Comparison of ENCODE assay signal across 1 cellular context in the genomic region with DNA sequence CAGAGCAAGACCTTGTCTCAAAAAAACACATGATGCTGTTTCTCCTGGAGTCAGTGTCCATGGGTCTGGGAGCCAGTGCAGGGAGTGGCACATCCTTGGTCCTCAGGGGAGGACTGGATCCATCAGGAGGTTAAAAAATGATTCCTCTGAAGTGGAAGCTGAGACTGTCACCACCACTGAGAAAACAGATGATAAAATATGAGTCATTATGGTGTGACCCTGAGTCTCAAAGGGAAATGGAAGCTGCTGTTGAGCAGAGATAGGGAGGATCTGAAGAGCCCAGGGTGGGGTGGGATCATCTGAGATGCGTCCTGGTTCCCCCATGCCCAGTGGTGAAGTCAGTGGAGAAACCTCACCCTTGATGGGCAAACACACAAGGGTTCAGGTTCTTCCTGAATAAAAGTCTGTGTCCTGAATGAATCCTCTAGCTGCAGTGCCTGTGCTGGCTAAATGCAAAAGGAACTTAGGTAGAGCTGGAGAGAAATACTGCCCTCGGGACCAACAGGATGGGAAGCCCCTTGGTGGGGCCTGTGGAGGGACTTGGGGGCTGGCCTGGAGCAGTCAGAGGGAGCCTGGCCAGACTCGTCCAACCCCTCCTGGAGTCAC.
TF ChIP-seq lines count a peak whose summit lies in the region.

No MANE protein-coding gene starts in this region.

TF ChIP-seq in K562, 482 proteins besides CTCF, POLR2A, EP300 and RAD21 (continued from another document and continues in another):
- TF ChIP-seq IRF2 (CRISPR knock-in tag; IDR thresholded peaks at IDR 0.05) (no peak), STAG1 (CRISPR knock-in tag; IDR thresholded peaks at IDR 0.05; ENCODE audit: borderline replicate concordance) (no peak), DIDO1 (tag; IDR thresholded peaks at IDR 0.05; ENCODE audit: low read depth) (0 out of 2 replicates have a peak, but pooled peaks have one; percentile 8), ESRRB (CRISPR knock-in tag; IDR thresholded peaks at IDR 0.05; ENCODE audit: borderline replicate concordance) (no peak), RAD51 (IDR thresholded peaks at IDR 0.05; ENCODE audit: borderline replicate concordance, low read depth) (no peak), ZEB2 (IDR thresholded peaks at IDR 0.05) (peak; percentile 96; the same call in 1 of the 2 replicates), ZNF778 (CRISPR knock-in tag; IDR thresholded peaks at IDR 0.05) (no peak), KLF1 (tag; IDR thresholded peaks at IDR 0.05) (peak; percentile 68; the same call in 1 of the 2 replicates), ZNF830 (CRISPR knock-in tag; IDR thresholded peaks at IDR 0.05) (no peak), SPI1 (IDR thresholded peaks at IDR 0.05; ENCODE audit: borderline replicate concordance, low read depth, low read length) (peak; percentile 54; the same call in 1 of the 2 replicates), EHMT2 (IDR thresholded peaks at IDR 0.05) (0 out of 2 replicates have a peak, but pooled peaks have one; percentile 48), MTA2 (IDR thresholded peaks at IDR 0.05; ENCODE audit: low read depth) (peak; percentile 93), PML (IDR thresholded peaks at IDR 0.05; ENCODE audit: low read length) (peak; percentile 92), NR2C2 (CRISPR knock-in tag; IDR thresholded peaks at IDR 0.05) (0 out of 2 replicates have a peak, but pooled peaks have one; percentile 10), NR2C2 (tag; IDR thresholded peaks at IDR 0.05) (peak; percentile 76), U2AF1 (optimal IDR thresholded peaks at IDR 0.05; ENCODE audit: low read depth, low read length) (no peak), ZNF780A (CRISPR knock-in tag; IDR thresholded peaks at IDR 0.05) (no peak), BHLHE40 (IDR thresholded peaks at IDR 0.05; ENCODE audit: low read length) (peak; percentile 66; the same call in 1 of the 2 replicates), TEAD4 (IDR thresholded peaks at IDR 0.05; ENCODE audit: low read length) (peak; percentile 96), TEAD4 (CRISPR knock-in tag; IDR thresholded peaks at IDR 0.05; ENCODE audit: borderline replicate concordance) (no peak), THRAP3 (IDR thresholded peaks at IDR 0.05; ENCODE audit: borderline replicate concordance) (no peak), ZFP30 (CRISPR knock-in tag; IDR thresholded peaks at IDR 0.05; ENCODE audit: borderline replicate concordance) (no peak), RHOXF2B (CRISPR knock-in tag; conservative IDR thresholded peaks at IDR 0.05) (no peak), SMARCC2 (IDR thresholded peaks at IDR 0.05; ENCODE audit: low read depth) (peak; percentile 99), KAT8 (IDR thresholded peaks at IDR 0.05; ENCODE audit: low read depth) (no peak), SP1 (CRISPR knock-in tag; IDR thresholded peaks at IDR 0.05) (no peak; the same call in 1 of the 2 replicates), GTF2F1 (IDR thresholded peaks at IDR 0.05; ENCODE audit: low read depth, low read length) (no peak), ZNF76 (CRISPR knock-in tag; IDR thresholded peaks at IDR 0.05; ENCODE audit: borderline replicate concordance) (no peak), MECOM (CRISPR knock-in tag; IDR thresholded peaks at IDR 0.05) (no peak; the same call in 1 of the 2 replicates), TBP (optimal IDR thresholded peaks at IDR 0.05; ENCODE audit: low read depth, low read length) (no peak), RBBP5 (IDR thresholded peaks at IDR 0.05; ENCODE audit: borderline replicate concordance, insufficient read depth, low read length, poor library complexity, severe bottlenecking) (no peak), ZNF354B (CRISPR knock-in tag; IDR thresholded peaks at IDR 0.05) (no peak), ZNF12 (CRISPR knock-in tag; IDR thresholded peaks at IDR 0.05) (no peak), TARDBP (IDR thresholded peaks at IDR 0.05) (no peak; the same call in 1 of the 2 replicates), ZNF445 (CRISPR knock-in tag; IDR thresholded peaks at IDR 0.05; ENCODE audit: low read depth) (no peak), ZNF146 (CRISPR knock-in tag; IDR thresholded peaks at IDR 0.05; ENCODE audit: unreplicated experiment) (no peak), SMAD3 (CRISPR knock-in tag; conservative IDR thresholded peaks at IDR 0.05) (peak; percentile 28; the same call in 1 of the 2 replicates), SRSF9 (IDR thresholded peaks at IDR 0.05; ENCODE audit: borderline replicate concordance, low read depth, low read length) (no peak), PRPF4 (IDR thresholded peaks at IDR 0.05; ENCODE audit: insufficient read depth, low read depth, low read length, poor library complexity, severe bottlenecking) (no peak), U2AF2 (optimal IDR thresholded peaks at IDR 0.05; ENCODE audit: low read depth, low read length) (no peak)
- TF ChIP-seq, protein P1, sequence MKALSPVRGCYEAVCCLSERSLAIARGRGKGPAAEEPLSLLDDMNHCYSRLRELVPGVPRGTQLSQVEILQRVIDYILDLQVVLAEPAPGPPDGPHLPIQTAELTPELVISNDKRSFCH (CRISPR knock-in tag; IDR thresholded peaks at IDR 0.05): no peak
- TF ChIP-seq, protein P1 (tag; IDR thresholded peaks at IDR 0.05): no peak; the same call in 1 of the 2 replicates
- TF ChIP-seq, protein P2, sequence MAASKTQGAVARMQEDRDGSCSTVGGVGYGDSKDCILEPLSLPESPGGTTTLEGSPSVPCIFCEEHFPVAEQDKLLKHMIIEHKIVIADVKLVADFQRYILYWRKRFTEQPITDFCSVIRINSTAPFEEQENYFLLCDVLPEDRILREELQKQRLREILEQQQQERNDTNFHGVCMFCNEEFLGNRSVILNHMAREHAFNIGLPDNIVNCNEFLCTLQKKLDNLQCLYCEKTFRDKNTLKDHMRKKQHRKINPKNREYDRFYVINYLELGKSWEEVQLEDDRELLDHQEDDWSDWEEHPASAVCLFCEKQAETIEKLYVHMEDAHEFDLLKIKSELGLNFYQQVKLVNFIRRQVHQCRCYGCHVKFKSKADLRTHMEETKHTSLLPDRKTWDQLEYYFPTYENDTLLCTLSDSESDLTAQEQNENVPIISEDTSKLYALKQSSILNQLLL (CRISPR knock-in tag; IDR thresholded peaks at IDR 0.05; ENCODE audit: borderline replicate concordance): no peak
- TF ChIP-seq, protein P3, sequence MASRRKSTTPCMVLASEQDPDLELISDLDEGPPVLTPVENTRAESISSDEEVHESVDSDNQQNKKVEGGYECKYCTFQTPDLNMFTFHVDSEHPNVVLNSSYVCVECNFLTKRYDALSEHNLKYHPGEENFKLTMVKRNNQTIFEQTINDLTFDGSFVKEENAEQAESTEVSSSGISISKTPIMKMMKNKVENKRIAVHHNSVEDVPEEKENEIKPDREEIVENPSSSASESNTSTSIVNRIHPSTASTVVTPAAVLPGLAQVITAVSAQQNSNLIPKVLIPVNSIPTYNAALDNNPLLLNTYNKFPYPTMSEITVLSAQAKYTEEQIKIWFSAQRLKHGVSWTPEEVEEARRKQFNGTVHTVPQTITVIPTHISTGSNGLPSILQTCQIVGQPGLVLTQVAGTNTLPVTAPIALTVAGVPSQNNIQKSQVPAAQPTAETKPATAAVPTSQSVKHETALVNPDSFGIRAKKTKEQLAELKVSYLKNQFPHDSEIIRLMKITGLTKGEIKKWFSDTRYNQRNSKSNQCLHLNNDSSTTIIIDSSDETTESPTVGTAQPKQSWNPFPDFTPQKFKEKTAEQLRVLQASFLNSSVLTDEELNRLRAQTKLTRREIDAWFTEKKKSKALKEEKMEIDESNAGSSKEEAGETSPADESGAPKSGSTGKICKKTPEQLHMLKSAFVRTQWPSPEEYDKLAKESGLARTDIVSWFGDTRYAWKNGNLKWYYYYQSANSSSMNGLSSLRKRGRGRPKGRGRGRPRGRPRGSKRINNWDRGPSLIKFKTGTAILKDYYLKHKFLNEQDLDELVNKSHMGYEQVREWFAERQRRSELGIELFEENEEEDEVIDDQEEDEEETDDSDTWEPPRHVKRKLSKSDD (conservative IDR thresholded peaks at IDR 0.05; ENCODE audit: low read length): no peak
- TF ChIP-seq, protein P4, sequence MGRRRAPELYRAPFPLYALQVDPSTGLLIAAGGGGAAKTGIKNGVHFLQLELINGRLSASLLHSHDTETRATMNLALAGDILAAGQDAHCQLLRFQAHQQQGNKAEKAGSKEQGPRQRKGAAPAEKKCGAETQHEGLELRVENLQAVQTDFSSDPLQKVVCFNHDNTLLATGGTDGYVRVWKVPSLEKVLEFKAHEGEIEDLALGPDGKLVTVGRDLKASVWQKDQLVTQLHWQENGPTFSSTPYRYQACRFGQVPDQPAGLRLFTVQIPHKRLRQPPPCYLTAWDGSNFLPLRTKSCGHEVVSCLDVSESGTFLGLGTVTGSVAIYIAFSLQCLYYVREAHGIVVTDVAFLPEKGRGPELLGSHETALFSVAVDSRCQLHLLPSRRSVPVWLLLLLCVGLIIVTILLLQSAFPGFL (CRISPR knock-in tag; IDR thresholded peaks at IDR 0.05): no peak
- TF ChIP-seq, protein P5, sequence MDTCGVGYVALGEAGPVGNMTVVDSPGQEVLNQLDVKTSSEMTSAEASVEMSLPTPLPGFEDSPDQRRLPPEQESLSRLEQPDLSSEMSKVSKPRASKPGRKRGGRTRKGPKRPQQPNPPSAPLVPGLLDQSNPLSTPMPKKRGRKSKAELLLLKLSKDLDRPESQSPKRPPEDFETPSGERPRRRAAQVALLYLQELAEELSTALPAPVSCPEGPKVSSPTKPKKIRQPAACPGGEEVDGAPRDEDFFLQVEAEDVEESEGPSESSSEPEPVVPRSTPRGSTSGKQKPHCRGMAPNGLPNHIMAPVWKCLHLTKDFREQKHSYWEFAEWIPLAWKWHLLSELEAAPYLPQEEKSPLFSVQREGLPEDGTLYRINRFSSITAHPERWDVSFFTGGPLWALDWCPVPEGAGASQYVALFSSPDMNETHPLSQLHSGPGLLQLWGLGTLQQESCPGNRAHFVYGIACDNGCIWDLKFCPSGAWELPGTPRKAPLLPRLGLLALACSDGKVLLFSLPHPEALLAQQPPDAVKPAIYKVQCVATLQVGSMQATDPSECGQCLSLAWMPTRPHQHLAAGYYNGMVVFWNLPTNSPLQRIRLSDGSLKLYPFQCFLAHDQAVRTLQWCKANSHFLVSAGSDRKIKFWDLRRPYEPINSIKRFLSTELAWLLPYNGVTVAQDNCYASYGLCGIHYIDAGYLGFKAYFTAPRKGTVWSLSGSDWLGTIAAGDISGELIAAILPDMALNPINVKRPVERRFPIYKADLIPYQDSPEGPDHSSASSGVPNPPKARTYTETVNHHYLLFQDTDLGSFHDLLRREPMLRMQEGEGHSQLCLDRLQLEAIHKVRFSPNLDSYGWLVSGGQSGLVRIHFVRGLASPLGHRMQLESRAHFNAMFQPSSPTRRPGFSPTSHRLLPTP (IDR thresholded peaks at IDR 0.05; ENCODE audit: borderline replicate concordance, extremely low read depth, insufficient read length): no peak
- TF ChIP-seq, protein P6, sequence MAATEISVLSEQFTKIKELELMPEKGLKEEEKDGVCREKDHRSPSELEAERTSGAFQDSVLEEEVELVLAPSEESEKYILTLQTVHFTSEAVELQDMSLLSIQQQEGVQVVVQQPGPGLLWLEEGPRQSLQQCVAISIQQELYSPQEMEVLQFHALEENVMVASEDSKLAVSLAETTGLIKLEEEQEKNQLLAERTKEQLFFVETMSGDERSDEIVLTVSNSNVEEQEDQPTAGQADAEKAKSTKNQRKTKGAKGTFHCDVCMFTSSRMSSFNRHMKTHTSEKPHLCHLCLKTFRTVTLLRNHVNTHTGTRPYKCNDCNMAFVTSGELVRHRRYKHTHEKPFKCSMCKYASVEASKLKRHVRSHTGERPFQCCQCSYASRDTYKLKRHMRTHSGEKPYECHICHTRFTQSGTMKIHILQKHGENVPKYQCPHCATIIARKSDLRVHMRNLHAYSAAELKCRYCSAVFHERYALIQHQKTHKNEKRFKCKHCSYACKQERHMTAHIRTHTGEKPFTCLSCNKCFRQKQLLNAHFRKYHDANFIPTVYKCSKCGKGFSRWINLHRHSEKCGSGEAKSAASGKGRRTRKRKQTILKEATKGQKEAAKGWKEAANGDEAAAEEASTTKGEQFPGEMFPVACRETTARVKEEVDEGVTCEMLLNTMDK (IDR thresholded peaks at IDR 0.05; ENCODE audit: borderline replicate concordance, insufficient read depth, low read depth, low read length, poor library complexity, severe bottlenecking): no peak
- TF ChIP-seq, protein P7, sequence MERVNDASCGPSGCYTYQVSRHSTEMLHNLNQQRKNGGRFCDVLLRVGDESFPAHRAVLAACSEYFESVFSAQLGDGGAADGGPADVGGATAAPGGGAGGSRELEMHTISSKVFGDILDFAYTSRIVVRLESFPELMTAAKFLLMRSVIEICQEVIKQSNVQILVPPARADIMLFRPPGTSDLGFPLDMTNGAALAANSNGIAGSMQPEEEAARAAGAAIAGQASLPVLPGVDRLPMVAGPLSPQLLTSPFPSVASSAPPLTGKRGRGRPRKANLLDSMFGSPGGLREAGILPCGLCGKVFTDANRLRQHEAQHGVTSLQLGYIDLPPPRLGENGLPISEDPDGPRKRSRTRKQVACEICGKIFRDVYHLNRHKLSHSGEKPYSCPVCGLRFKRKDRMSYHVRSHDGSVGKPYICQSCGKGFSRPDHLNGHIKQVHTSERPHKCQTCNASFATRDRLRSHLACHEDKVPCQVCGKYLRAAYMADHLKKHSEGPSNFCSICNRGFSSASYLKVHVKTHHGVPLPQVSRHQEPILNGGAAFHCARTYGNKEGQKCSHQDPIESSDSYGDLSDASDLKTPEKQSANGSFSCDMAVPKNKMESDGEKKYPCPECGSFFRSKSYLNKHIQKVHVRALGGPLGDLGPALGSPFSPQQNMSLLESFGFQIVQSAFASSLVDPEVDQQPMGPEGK (CRISPR knock-in tag; IDR thresholded peaks at IDR 0.05; ENCODE audit: borderline replicate concordance): no peak
- TF ChIP-seq, protein P8, sequence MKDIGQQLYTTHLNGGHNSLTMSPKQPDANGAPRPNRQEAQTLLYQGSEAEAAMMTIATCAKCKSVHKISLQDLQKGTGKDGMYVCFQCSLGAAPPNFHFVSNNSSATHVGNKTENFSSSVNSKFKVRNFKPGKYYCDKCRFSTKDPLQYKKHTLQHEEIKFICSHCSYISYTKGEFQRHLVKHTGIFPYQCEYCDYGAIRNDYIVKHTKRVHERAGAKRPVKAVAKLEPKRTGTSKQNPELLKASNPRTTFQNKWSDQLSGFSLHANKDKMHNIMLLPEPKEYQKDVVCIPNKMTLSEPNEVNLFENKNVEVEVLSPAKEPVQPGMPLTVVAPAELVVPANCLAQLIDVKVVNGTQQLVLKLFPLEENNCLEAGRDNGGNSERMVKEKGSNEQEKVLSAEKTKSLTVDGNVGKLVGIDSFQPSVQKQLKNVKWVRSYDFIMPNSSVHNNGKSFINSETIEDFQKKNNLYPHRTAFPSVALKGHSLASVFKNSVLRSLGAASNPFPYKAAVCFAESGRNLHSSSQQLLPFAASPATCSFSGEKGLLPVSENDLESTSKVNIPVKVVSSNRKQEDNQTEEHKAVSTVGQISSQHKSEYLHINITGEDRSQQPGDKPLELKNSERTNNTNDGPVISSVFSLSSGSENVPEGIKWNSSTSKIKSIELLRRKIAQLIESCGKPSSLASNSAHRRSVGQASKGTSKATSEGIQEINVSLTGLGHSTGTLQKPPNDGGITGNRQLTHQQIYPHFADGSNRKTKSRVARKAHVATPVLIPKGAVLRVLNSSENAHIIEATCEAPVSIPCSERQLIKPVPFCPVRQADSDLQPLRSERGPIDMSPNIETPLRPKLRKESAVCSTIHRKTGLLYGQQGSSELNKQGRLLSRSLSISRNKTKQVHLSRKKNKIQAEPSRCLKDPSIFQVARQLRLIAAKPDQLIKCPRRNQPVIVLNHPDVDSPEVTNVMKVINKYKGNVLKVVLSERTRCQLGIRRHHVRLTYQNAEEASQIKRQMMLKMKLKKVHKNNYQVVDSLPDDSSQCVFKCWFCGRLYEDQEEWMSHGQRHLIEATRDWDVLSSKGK (CRISPR knock-in tag; IDR thresholded peaks at IDR 0.05): no peak
- TF ChIP-seq, protein P9, sequence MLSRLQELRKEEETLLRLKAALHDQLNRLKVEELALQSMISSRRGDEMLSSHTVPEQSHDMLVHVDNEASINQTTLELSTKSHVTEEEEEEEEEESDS (CRISPR knock-in tag; IDR thresholded peaks at IDR 0.05): no peak
